ENCODE assay signal across 21 cellular contexts in genomic region chr13:49124693-49125304, GRCh38.
A peak's percentile ranks its signal among the peaks of the same experiment; 100 is the strongest.
DNase-seq lines count a peak whose midpoint lies in the region; ATAC-seq and TF ChIP-seq lines count a peak whose summit lies in the region.
"Had no signal": no experiment of that assay in that cellular context is flagged by ENCODE, and none has a peak within 500 bp of the region (broad histone marks: within the 10 kb centered on the region; RNA-seq: fewer than 3 reads in every experiment).

No MANE protein-coding gene starts in this region.

- intact Hi-C loops in CD8-positive, alpha-beta T cell (cut with DNase I, micrococcal nuclease): no loop called here

- H3K27me3 Mint-ChIP-seq in CD8-positive, alpha-beta T cell (ENCODE audit: low read depth): no peaks in the 10 kb centered on the region
- H3K27me3 Mint-ChIP-seq in T-cell: no peaks in the 10 kb centered on the region

- no peak overlapping the region for H3K27ac ChIP-seq in CD8-positive, alpha-beta T cell (ENCODE audit: low read depth, low read length)
- peak overlapping the region; percentile 31 for H3K27ac ChIP-seq in osteoblast (ENCODE audit: low read depth, low read length)
- H3K27ac ChIP-seq: brain microvascular endothelial cell, neural progenitor cell had no signal

- H3K27me3 ChIP-seq in CD8-positive, alpha-beta T cell (ENCODE audit: insufficient read depth, low read length): no peaks in the 10 kb centered on the region
- no peaks in the 10 kb centered on the region for H3K27me3 ChIP-seq in osteoblast (ENCODE audit: insufficient read depth, low read length)
- H3K27me3 ChIP-seq: brain microvascular endothelial cell, neural progenitor cell had no signal

- no peak overlapping the region for H3K4me3 Mint-ChIP-seq in CD8-positive, alpha-beta T cell
- H3K4me3 Mint-ChIP-seq in T-cell: no peak overlapping the region
- H3K4me3 Mint-ChIP-seq: neural progenitor cell; T-helper 1 cell treated with Interleukin-12 subunit alpha and Interleukin-12 subunit beta and Interleukin-4 antibody, amounts not matched to agents 30 μg/mL and 1 μg/mL, for 36 hours; WTC11 had no signal

- H3K27ac Mint-ChIP-seq in CD8-positive, alpha-beta T cell: peak overlapping the region; percentile 83
- H3K27ac Mint-ChIP-seq in T-cell: peak overlapping the region; percentile 63 to 80
- H3K27ac Mint-ChIP-seq: neural progenitor cell; T-helper 1 cell treated with Interleukin-12 subunit alpha and Interleukin-12 subunit beta and Interleukin-4 antibody, amounts not matched to agents 30 μg/mL and 1 μg/mL, for 36 hours had no signal

- H3K9me3 Mint-ChIP-seq in CD8-positive, alpha-beta T cell: peaks cover 2% of the 10 kb centered on the region
- H3K9me3 Mint-ChIP-seq in T-cell: peaks cover 0 to 5% (median 4%) of the 10 kb centered on the region in 3 donors

- H3K4me3 ChIP-seq in CD8-positive, alpha-beta T cell (ENCODE audit: low read depth, low read length): no peak overlapping the region
- no peak overlapping the region for H3K4me3 ChIP-seq in osteoblast (ENCODE audit: insufficient read depth, low read length)
- H3K4me3 ChIP-seq: lung, neural progenitor cell, skin epidermis had no signal

- POLR2A ChIA-PET in CD8-positive, alpha-beta T cell (lab: Charles Lee): interaction anchor here (1.2 kb wide), 1 partner anchor 12 kb away, joined by 3 read pairs; no protein-coding TSS in a partner anchor
- POLR2A ChIA-PET in T-cell (lab: Charles Lee): interaction anchor here (0.6 to 0.7 kb wide), 2 partner anchors 14 to 18 kb away, joined by 5 to 11 read pairs; no protein-coding TSS in a partner anchor

- ATAC-seq in CD8-positive, alpha-beta T cell: no peak
- ATAC-seq in T-cell (replicated peaks in 1 of 4): no peak
- ATAC-seq in GM18505 (IDR thresholded peaks at IDR 0.05; ENCODE audit: unreplicated experiment): no peak
- ATAC-seq: Right ventricle myocardium inferior, WTC11 had no signal

- H3K79me2 ChIP-seq in osteoblast (ENCODE audit: insufficient read depth, low read length): peaks cover 47% of the 10 kb centered on the region

- no peak for TF ChIP-seq CTCF in CD8-positive, alpha-beta T cell (IDR thresholded peaks at IDR 0.05)
- TF ChIP-seq CTCF in osteoblast (IDR thresholded peaks at IDR 0.05; ENCODE audit: extremely low read depth, low read depth, low read length): no peak

- peaks cover 3% of the 10 kb centered on the region for H4K20me1 ChIP-seq in osteoblast (ENCODE audit: insufficient read depth, low read length)

- H2AFZ ChIP-seq in osteoblast (ENCODE audit: low read length): no peak overlapping the region
- H2AFZ ChIP-seq: neural progenitor cell had no signal

- no peak for DNase-seq in CD8-positive, alpha-beta T cell
- no peak for DNase-seq in T-cell
- peak; percentile 74 for DNase-seq in fibroblast of peridontal ligament (ENCODE audit: extremely low read depth)
- no peak for DNase-seq in osteoblast (ENCODE audit: insufficient read length, low spot score, missing footprints)
- no peak for DNase-seq in GDM1 (lab: John Stamatoyannopoulos, UW)
- DNase-seq in islet precursor cell: no peak
- no peak for DNase-seq in SIG-M5 treated with dmso at 0.1 percent for 504 hours (lab: John Stamatoyannopoulos, UW; ENCODE audit: unreplicated experiment)
- DNase-seq: activated gamma-delta T cell treated with Interleukin-2 at 50 U/mL for 16 hours; brain microvascular endothelial cell; dermis blood vessel endothelial cell; erythroblast; glutamatergic neuron; NCI-H187 treated with DMSO at 0.1 percent for 48 hours; stimulated activated CD4-positive, alpha-beta T cell treated with anti-CD3 and anti-CD28 coated beads, Interleukin-4, amount 100 ng/mL, for 24 hours had no signal

- H3K4me1 ChIP-seq in CD8-positive, alpha-beta T cell (ENCODE audit: insufficient read depth, low read length): peaks cover 10% of the 10 kb centered on the region
- no peaks in the 10 kb centered on the region for H3K4me1 ChIP-seq in osteoblast (ENCODE audit: insufficient read depth, low read length)
- H3K4me1 ChIP-seq: neural progenitor cell had no signal

- no peaks in the 10 kb centered on the region for H3K9me3 ChIP-seq in CD8-positive, alpha-beta T cell (ENCODE audit: low read length)
- H3K9me3 ChIP-seq in osteoblast (ENCODE audit: low read depth, low read length): no peaks in the 10 kb centered on the region

- peak overlapping the region; percentile 23 for H3K4me2 ChIP-seq in osteoblast (ENCODE audit: insufficient read depth, low read length)
- H3K4me2 ChIP-seq: neural progenitor cell had no signal

- H3K36me3 Mint-ChIP-seq in CD8-positive, alpha-beta T cell: peaks cover 8% of the 10 kb centered on the region
- H3K36me3 Mint-ChIP-seq in T-cell: peaks cover 18% of the 10 kb centered on the region

- no peaks in the 10 kb centered on the region for H3K36me3 ChIP-seq in CD8-positive, alpha-beta T cell (ENCODE audit: insufficient read depth, low read length)
- no peaks in the 10 kb centered on the region for H3K36me3 ChIP-seq in osteoblast (ENCODE audit: insufficient read depth, low read length)
- H3K36me3 ChIP-seq: brain microvascular endothelial cell had no signal

- CTCF ChIA-PET in CD8-positive, alpha-beta T cell (lab: Charles Lee): no interaction called here
- CTCF ChIA-PET in T-cell (lab: Charles Lee): no interaction called here

- no peak for TF ChIP-seq POLR2A in GM18505 (IDR thresholded peaks at IDR 0.05; ENCODE audit: borderline replicate concordance, extremely low read depth, insufficient read depth, insufficient read length)

- H3K4me1 Mint-ChIP-seq in CD8-positive, alpha-beta T cell (ENCODE audit: low read depth): peaks cover 48% of the 10 kb centered on the region
- peaks cover 46 to 51% (median 47%) of the 10 kb centered on the region in 3 donors for H3K4me1 Mint-ChIP-seq in T-cell
- H3K4me1 Mint-ChIP-seq: neural progenitor cell had no signal
